ENCODE assay signal across 12 cellular contexts in the genomic region with DNA sequence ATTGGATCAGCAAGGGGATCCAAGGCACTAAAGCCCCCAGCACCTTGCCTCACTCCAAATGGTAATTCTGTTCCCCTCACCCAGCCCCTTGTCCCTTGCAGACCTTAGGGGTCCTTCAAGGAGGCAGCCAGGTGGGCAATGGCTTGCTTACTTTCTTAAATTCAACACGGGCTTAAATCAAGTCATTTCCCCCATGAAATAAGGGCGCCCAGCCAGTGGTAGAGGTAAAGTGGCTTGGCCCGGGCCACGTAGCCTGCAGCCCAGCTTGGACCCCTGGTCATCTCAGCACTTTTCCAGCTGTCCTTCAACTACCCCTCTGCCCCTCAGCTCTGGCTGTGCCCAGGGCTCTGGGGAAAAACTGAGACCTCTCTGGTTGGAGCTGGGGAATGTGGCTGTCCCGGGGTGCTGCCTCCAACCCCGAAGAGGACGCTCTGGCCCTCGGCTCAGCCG. TPM values are rescaled to one million over a fixed set of nuclear protein-coding genes. Genes with fewer than 3 reads are reported as not detected.
DNase-seq lines count a peak whose midpoint lies in the region; ATAC-seq and TF ChIP-seq lines count a peak whose summit lies in the region.
"Had no signal": no experiment of that assay in that cellular context is flagged by ENCODE, and none has a peak within 500 bp of the region (broad histone marks: within the 10 kb centered on the region; RNA-seq: fewer than 3 reads in every experiment).

No MANE protein-coding gene starts in this region.

- H3K9me3 ChIP-seq in CD4-positive, CD25-positive, alpha-beta regulatory T cell (ENCODE audit: control insufficient read depth in 2 of 2, low read length in 2 of 2) = no peaks in the 10 kb centered on the region
- H3K9me3 ChIP-seq in KOPT-K1 (ENCODE audit: insufficient read depth, low read length, poor library complexity, severe bottlenecking) = no peaks in the 10 kb centered on the region
- H3K9me3 ChIP-seq in osteoblast (ENCODE audit: low read depth, low read length) = no peaks in the 10 kb centered on the region

- no peaks in the 10 kb centered on the region for H3K27me3 Mint-ChIP-seq in CD4-positive, CD25-positive, alpha-beta regulatory T cell
- H3K27me3 Mint-ChIP-seq in mesothelial cell of epicardium (ENCODE audit: low read depth) = peaks cover 5% of the 10 kb centered on the region

- no peak for ATAC-seq in CD4-positive, CD25-positive, alpha-beta regulatory T cell (ENCODE audit: low read depth in 2 of 2)
- no peak for ATAC-seq in HG03108 (IDR thresholded peaks at IDR 0.05; ENCODE audit: unreplicated experiment)

- H3K4me3 ChIP-seq in CD4-positive, CD25-positive, alpha-beta regulatory T cell (ENCODE audit: low read depth, low read length) = peak overlapping the region; percentile 94
- peak overlapping the region; percentile 65 for H3K4me3 ChIP-seq in coronary artery
- no peak overlapping the region for H3K4me3 ChIP-seq in osteoblast (ENCODE audit: insufficient read depth, low read length)
- H3K4me3 ChIP-seq: cardiac muscle cell had no signal

- peaks cover 6 to 79% (median 36%) of the 10 kb centered on the region in 4 donors for H3K4me1 Mint-ChIP-seq in CD4-positive, CD25-positive, alpha-beta regulatory T cell
- H3K4me1 Mint-ChIP-seq in mesothelial cell of epicardium = no peaks in the 10 kb centered on the region

- H3K79me2 ChIP-seq in osteoblast (ENCODE audit: insufficient read depth, low read length) = no peaks in the 10 kb centered on the region

- TF ChIP-seq CTCF in coronary artery (IDR thresholded peaks at IDR 0.05) (no peak), osteoblast (IDR thresholded peaks at IDR 0.05; ENCODE audit: extremely low read depth, low read depth, low read length) (no peak), mesothelial cell of epicardium (IDR thresholded peaks at IDR 0.05; ENCODE audit: unreplicated experiment) (no peak)

- peaks cover 76% of the 10 kb centered on the region for H3K4me1 ChIP-seq in CD4-positive, CD25-positive, alpha-beta regulatory T cell (ENCODE audit: control insufficient read depth, insufficient read depth, low read length, poor library complexity, severe bottlenecking)
- peaks cover 9% of the 10 kb centered on the region for H3K4me1 ChIP-seq in osteoblast (ENCODE audit: insufficient read depth, low read length)

- H3K36me3 ChIP-seq in CD4-positive, CD25-positive, alpha-beta regulatory T cell (ENCODE audit: control insufficient read depth, insufficient read depth, low read length) = peaks cover 10% of the 10 kb centered on the region
- H3K36me3 ChIP-seq in KOPT-K1 (ENCODE audit: insufficient read depth, low read length) (no peaks in the 10 kb centered on the region), osteoblast (ENCODE audit: insufficient read depth, low read length) (no peaks in the 10 kb centered on the region)
- H3K36me3 ChIP-seq: cardiac muscle cell had no signal

- no peak overlapping the region for H3K4me2 ChIP-seq in osteoblast (ENCODE audit: insufficient read depth, low read length)

- H4K20me1 ChIP-seq in osteoblast (ENCODE audit: insufficient read depth, low read length) = no peaks in the 10 kb centered on the region

- H3K36me3 Mint-ChIP-seq in CD4-positive, CD25-positive, alpha-beta regulatory T cell = no peaks in the 10 kb centered on the region
- no peaks in the 10 kb centered on the region for H3K36me3 Mint-ChIP-seq in mesothelial cell of epicardium

- H3K9me3 Mint-ChIP-seq in CD4-positive, CD25-positive, alpha-beta regulatory T cell = no peaks in the 10 kb centered on the region
- no peaks in the 10 kb centered on the region for H3K9me3 Mint-ChIP-seq in mesothelial cell of epicardium

- H2AFZ ChIP-seq in osteoblast (ENCODE audit: low read length) = peak overlapping the region; percentile 88

- H3K27ac ChIP-seq in CD4-positive, CD25-positive, alpha-beta regulatory T cell (ENCODE audit: insufficient read depth, low read length, poor library complexity, severe bottlenecking) = peak overlapping the region; percentile 87
- H3K27ac ChIP-seq in KOPT-K1 (ENCODE audit: low read depth, low read length, poor library complexity, severe bottlenecking) (peak overlapping the region; percentile 95), coronary artery (peak overlapping the region; percentile 28 to 82), osteoblast (ENCODE audit: low read depth, low read length) (no peak overlapping the region)
- H3K27ac ChIP-seq: cardiac muscle cell had no signal

- H3K27ac Mint-ChIP-seq in CD4-positive, CD25-positive, alpha-beta regulatory T cell = peak overlapping the region; percentile 93 to 99 (median 96)
- no peak overlapping the region for H3K27ac Mint-ChIP-seq in mesothelial cell of epicardium

- DNase-seq in CD4-positive, CD25-positive, alpha-beta regulatory T cell = no peak
- no peak for DNase-seq in coronary artery (ENCODE audit: low spot score)
- no peak for DNase-seq in osteoblast (ENCODE audit: insufficient read length, low spot score, missing footprints)
- no peak for DNase-seq in SW 1271 (lab: John Stamatoyannopoulos, UW)
- no peak for DNase-seq in A172 (ENCODE audit: low spot score)
- DNase-seq in mesothelial cell of epicardium (ENCODE audit: low spot score in 2 of 2, unreplicated experiment in 2 of 2) = no peak
- DNase-seq: DMS153 had no signal

- H3K4me3 Mint-ChIP-seq in CD4-positive, CD25-positive, alpha-beta regulatory T cell = peak overlapping the region; percentile 79 to 97 (median 94)
- H3K4me3 Mint-ChIP-seq in mesothelial cell of epicardium = no peak overlapping the region

- no peaks in the 10 kb centered on the region for H3K27me3 ChIP-seq in CD4-positive, CD25-positive, alpha-beta regulatory T cell (ENCODE audit: control insufficient read depth, insufficient read depth, low read length)
- no peaks in the 10 kb centered on the region for H3K27me3 ChIP-seq in osteoblast (ENCODE audit: insufficient read depth, low read length)
- H3K27me3 ChIP-seq: cardiac muscle cell had no signal

RNA-seq across cellular contexts. Expression of a gene that starts 1.2 kb away (rescaled TPM):
- total RNA-seq in CD4-positive, CD25-positive, alpha-beta regulatory T cell = 169 TPM
- polyA plus RNA-seq in CD4-positive, CD25-positive, alpha-beta regulatory T cell = 10 to 100 TPM; 41.3 to 69.2 (median 45.7) TPM
- total RNA-seq in osteoblast (not detected in 2 replicates), mesothelial cell of epicardium (0.59 TPM in 1 of 3 replicates, not detected in the others)
- 0.33 and 1.0 TPM in 2 replicates for total RNA-seq in A172 (2014; rRNA removed; shearing (Covaris generic))
- total RNA-seq: glomerular endothelial cell, temporal lobe had no signal

Comparison
In these comparisons a context has a peak if more than half of its experiments do, and no peak if none do; other contexts are left out.
1. RNA of a gene that starts 1.2 kb away (total RNA-seq): 169 TPM in CD4-positive, CD25-positive, alpha-beta regulatory T cell (single experiment); 0.33 to 1.0 TPM in A172, not detected in osteoblast and 0.59 TPM in mesothelial cell of epicardium; every median in the first group is over 10 times any median in the second.